9 cellular contexts compared by ENCODE assay signal in genomic region chr6:153032255-153032882, GRCh38.
A peak's percentile ranks its signal among the peaks of the same experiment; 100 is the strongest.
DNase-seq lines count a peak whose midpoint lies in the region; ATAC-seq and TF ChIP-seq lines count a peak whose summit lies in the region.
"Had no signal": no experiment of that assay in that cellular context is flagged by ENCODE, and none has a peak within 500 bp of the region (broad histone marks: within the 10 kb centered on the region; RNA-seq: fewer than 3 reads in every experiment).

No MANE protein-coding gene starts in this region.

- no peaks in the 10 kb centered on the region for H3K36me3 ChIP-seq in effector memory CD4-positive, alpha-beta T cell (ENCODE audit: control insufficient read depth, insufficient read depth, low read length)

- no peak overlapping the region for H3K27ac ChIP-seq in C4-2B
- H3K27ac ChIP-seq in effector memory CD4-positive, alpha-beta T cell (ENCODE audit: insufficient read depth, low read length, poor library complexity, severe bottlenecking), result no peak overlapping the region

- no peaks in the 10 kb centered on the region for H3K27me3 ChIP-seq in effector memory CD4-positive, alpha-beta T cell (replicated peaks; ENCODE audit: control insufficient read depth, insufficient read depth, low read length, poor library complexity, severe bottlenecking)

- DNase-seq in glomerular visceral epithelial cell (ENCODE audit: extremely low spot score) (peak; percentile 25), ecto neural progenitor cell (ENCODE audit: low spot score) (no peak)
- DNase-seq in effector memory CD4-positive, alpha-beta T cell, result no peak

- no peaks in the 10 kb centered on the region for H3K9me3 ChIP-seq in effector memory CD4-positive, alpha-beta T cell (ENCODE audit: control insufficient read depth, low read length)

- peak; percentile 65 for TF ChIP-seq CTCF in C4-2B (conservative IDR thresholded peaks at IDR 0.05)

- H3K4me3 ChIP-seq in effector memory CD4-positive, alpha-beta T cell (ENCODE audit: insufficient read depth, low read depth, low read length, poor library complexity, severe bottlenecking), result no peak overlapping the region
- H3K4me3 ChIP-seq: lung had no signal

- ATAC-seq in HG02885 (IDR thresholded peaks at IDR 0.05; ENCODE audit: poor library complexity, unreplicated experiment) (peak; percentile 68), SK-N-SH treated with all-trans-retinoic acid at 6 μM for 48 hours (peak; percentile 72), GM18498 (IDR thresholded peaks at IDR 0.05; ENCODE audit: unreplicated experiment) (no peak), GM18873 (IDR thresholded peaks at IDR 0.05; ENCODE audit: low FRiP score, unreplicated experiment) (no peak)

- no peaks in the 10 kb centered on the region for H3K4me1 ChIP-seq in effector memory CD4-positive, alpha-beta T cell (ENCODE audit: control insufficient read depth, insufficient read depth, low read length, poor library complexity, severe bottlenecking)

TF ChIP-seq in SK-N-SH treated with all-trans-retinoic acid at 6 μM for 48 hours, 23 proteins besides CTCF, POLR2A, EP300 and RAD21:
- TF ChIP-seq OSR1 (CRISPR knock-in tag; IDR thresholded peaks at IDR 0.05) (no peak), TOX (CRISPR knock-in tag; IDR thresholded peaks at IDR 0.05; ENCODE audit: borderline replicate concordance) (no peak), CREB5 (CRISPR knock-in tag; IDR thresholded peaks at IDR 0.05; ENCODE audit: low read depth) (no peak), BACH2 (CRISPR knock-in tag; IDR thresholded peaks at IDR 0.05; ENCODE audit: borderline replicate concordance) (no peak), SNAI2 (CRISPR knock-in tag; IDR thresholded peaks at IDR 0.05) (no peak), ZFP3 (CRISPR knock-in tag; IDR thresholded peaks at IDR 0.05) (no peak), ZFP30 (CRISPR knock-in tag; IDR thresholded peaks at IDR 0.05) (no peak), RARB (CRISPR knock-in tag; IDR thresholded peaks at IDR 0.05) (no peak), CSRNP3 (CRISPR knock-in tag; IDR thresholded peaks at IDR 0.05) (no peak), TCF4 (CRISPR knock-in tag; IDR thresholded peaks at IDR 0.05; ENCODE audit: borderline replicate concordance) (no peak), GLIS3 (CRISPR knock-in tag; IDR thresholded peaks at IDR 0.05) (no peak), ARNTL (CRISPR knock-in tag; IDR thresholded peaks at IDR 0.05; ENCODE audit: borderline replicate concordance, low read depth) (no peak), PPARA (CRISPR knock-in tag; IDR thresholded peaks at IDR 0.05; ENCODE audit: borderline replicate concordance) (no peak), ISL1 (CRISPR knock-in tag; IDR thresholded peaks at IDR 0.05) (no peak), ESRRG (CRISPR knock-in tag; IDR thresholded peaks at IDR 0.05) (no peak), ZNF70 (CRISPR knock-in tag; IDR thresholded peaks at IDR 0.05) (no peak), CSDC2 (CRISPR knock-in tag; IDR thresholded peaks at IDR 0.05) (no peak)
- TF ChIP-seq, protein P1, sequence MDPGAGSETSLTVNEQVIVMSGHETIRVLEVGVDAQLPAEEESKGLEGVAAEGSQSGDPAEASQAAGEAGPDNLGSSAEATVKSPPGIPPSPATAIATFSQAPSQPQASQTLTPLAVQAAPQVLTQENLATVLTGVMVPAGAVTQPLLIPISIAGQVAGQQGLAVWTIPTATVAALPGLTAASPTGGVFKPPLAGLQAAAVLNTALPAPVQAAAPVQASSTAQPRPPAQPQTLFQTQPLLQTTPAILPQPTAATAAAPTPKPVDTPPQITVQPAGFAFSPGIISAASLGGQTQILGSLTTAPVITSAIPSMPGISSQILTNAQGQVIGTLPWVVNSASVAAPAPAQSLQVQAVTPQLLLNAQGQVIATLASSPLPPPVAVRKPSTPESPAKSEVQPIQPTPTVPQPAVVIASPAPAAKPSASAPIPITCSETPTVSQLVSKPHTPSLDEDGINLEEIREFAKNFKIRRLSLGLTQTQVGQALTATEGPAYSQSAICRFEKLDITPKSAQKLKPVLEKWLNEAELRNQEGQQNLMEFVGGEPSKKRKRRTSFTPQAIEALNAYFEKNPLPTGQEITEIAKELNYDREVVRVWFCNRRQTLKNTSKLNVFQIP (CRISPR knock-in tag; IDR thresholded peaks at IDR 0.05; ENCODE audit: borderline replicate concordance, low read depth), result no peak
- TF ChIP-seq, protein P2, sequence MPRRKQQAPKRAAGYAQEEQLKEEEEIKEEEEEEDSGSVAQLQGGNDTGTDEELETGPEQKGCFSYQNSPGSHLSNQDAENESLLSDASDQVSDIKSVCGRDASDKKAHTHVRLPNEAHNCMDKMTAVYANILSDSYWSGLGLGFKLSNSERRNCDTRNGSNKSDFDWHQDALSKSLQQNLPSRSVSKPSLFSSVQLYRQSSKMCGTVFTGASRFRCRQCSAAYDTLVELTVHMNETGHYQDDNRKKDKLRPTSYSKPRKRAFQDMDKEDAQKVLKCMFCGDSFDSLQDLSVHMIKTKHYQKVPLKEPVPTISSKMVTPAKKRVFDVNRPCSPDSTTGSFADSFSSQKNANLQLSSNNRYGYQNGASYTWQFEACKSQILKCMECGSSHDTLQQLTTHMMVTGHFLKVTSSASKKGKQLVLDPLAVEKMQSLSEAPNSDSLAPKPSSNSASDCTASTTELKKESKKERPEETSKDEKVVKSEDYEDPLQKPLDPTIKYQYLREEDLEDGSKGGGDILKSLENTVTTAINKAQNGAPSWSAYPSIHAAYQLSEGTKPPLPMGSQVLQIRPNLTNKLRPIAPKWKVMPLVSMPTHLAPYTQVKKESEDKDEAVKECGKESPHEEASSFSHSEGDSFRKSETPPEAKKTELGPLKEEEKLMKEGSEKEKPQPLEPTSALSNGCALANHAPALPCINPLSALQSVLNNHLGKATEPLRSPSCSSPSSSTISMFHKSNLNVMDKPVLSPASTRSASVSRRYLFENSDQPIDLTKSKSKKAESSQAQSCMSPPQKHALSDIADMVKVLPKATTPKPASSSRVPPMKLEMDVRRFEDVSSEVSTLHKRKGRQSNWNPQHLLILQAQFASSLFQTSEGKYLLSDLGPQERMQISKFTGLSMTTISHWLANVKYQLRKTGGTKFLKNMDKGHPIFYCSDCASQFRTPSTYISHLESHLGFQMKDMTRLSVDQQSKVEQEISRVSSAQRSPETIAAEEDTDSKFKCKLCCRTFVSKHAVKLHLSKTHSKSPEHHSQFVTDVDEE (CRISPR knock-in tag; IDR thresholded peaks at IDR 0.05), result no peak
- TF ChIP-seq, protein P3, sequence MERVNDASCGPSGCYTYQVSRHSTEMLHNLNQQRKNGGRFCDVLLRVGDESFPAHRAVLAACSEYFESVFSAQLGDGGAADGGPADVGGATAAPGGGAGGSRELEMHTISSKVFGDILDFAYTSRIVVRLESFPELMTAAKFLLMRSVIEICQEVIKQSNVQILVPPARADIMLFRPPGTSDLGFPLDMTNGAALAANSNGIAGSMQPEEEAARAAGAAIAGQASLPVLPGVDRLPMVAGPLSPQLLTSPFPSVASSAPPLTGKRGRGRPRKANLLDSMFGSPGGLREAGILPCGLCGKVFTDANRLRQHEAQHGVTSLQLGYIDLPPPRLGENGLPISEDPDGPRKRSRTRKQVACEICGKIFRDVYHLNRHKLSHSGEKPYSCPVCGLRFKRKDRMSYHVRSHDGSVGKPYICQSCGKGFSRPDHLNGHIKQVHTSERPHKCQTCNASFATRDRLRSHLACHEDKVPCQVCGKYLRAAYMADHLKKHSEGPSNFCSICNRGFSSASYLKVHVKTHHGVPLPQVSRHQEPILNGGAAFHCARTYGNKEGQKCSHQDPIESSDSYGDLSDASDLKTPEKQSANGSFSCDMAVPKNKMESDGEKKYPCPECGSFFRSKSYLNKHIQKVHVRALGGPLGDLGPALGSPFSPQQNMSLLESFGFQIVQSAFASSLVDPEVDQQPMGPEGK (CRISPR knock-in tag; IDR thresholded peaks at IDR 0.05; ENCODE audit: borderline replicate concordance), result no peak

Comparison
In these comparisons a context has a peak if more than half of its experiments do, and no peak if none do; other contexts are left out.
1. ATAC-seq: peak in HG02885 (single experiment) and SK-N-SH treated with all-trans-retinoic acid at 6 μM for 48 hours (single experiment); none in GM18498 (single experiment) and GM18873 (single experiment).